1 cellular context compared by ENCODE assay signal in the genomic region with DNA sequence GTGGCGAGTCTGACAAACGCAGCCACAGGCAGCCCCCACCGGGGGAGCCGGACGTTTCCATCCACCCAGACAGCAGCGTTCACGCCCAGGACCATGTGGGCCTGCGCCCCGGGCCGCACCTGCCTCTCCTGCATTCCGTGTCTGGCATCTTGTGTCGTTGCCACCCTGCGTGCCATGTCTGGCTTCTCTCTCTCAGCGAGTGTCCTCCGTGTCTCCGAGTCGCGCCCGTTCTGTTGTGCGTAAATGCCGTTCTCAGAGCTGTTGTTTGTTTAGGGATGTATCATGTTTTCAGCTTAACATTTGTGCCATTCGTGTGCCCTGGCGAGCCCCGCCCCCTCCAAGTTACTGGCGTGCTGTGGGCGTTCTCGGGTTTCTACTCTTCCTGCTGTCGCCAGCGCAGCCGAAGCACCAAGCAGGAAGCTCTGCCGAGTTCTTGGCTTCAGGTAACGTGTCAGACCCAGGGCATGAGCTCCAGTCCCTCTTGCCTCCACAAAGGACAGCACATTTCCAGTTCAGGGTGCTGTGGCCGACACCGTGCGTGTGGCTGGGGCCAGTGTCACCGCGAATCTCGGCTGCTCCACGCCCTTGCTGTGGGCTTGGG.
TF ChIP-seq lines count a peak whose summit lies in the region.

No MANE protein-coding gene starts in this region.

TF ChIP-seq in GM23338, 12 proteins besides CTCF, POLR2A, EP300 and RAD21 (continued from another document):
- TF ChIP-seq, protein P1, sequence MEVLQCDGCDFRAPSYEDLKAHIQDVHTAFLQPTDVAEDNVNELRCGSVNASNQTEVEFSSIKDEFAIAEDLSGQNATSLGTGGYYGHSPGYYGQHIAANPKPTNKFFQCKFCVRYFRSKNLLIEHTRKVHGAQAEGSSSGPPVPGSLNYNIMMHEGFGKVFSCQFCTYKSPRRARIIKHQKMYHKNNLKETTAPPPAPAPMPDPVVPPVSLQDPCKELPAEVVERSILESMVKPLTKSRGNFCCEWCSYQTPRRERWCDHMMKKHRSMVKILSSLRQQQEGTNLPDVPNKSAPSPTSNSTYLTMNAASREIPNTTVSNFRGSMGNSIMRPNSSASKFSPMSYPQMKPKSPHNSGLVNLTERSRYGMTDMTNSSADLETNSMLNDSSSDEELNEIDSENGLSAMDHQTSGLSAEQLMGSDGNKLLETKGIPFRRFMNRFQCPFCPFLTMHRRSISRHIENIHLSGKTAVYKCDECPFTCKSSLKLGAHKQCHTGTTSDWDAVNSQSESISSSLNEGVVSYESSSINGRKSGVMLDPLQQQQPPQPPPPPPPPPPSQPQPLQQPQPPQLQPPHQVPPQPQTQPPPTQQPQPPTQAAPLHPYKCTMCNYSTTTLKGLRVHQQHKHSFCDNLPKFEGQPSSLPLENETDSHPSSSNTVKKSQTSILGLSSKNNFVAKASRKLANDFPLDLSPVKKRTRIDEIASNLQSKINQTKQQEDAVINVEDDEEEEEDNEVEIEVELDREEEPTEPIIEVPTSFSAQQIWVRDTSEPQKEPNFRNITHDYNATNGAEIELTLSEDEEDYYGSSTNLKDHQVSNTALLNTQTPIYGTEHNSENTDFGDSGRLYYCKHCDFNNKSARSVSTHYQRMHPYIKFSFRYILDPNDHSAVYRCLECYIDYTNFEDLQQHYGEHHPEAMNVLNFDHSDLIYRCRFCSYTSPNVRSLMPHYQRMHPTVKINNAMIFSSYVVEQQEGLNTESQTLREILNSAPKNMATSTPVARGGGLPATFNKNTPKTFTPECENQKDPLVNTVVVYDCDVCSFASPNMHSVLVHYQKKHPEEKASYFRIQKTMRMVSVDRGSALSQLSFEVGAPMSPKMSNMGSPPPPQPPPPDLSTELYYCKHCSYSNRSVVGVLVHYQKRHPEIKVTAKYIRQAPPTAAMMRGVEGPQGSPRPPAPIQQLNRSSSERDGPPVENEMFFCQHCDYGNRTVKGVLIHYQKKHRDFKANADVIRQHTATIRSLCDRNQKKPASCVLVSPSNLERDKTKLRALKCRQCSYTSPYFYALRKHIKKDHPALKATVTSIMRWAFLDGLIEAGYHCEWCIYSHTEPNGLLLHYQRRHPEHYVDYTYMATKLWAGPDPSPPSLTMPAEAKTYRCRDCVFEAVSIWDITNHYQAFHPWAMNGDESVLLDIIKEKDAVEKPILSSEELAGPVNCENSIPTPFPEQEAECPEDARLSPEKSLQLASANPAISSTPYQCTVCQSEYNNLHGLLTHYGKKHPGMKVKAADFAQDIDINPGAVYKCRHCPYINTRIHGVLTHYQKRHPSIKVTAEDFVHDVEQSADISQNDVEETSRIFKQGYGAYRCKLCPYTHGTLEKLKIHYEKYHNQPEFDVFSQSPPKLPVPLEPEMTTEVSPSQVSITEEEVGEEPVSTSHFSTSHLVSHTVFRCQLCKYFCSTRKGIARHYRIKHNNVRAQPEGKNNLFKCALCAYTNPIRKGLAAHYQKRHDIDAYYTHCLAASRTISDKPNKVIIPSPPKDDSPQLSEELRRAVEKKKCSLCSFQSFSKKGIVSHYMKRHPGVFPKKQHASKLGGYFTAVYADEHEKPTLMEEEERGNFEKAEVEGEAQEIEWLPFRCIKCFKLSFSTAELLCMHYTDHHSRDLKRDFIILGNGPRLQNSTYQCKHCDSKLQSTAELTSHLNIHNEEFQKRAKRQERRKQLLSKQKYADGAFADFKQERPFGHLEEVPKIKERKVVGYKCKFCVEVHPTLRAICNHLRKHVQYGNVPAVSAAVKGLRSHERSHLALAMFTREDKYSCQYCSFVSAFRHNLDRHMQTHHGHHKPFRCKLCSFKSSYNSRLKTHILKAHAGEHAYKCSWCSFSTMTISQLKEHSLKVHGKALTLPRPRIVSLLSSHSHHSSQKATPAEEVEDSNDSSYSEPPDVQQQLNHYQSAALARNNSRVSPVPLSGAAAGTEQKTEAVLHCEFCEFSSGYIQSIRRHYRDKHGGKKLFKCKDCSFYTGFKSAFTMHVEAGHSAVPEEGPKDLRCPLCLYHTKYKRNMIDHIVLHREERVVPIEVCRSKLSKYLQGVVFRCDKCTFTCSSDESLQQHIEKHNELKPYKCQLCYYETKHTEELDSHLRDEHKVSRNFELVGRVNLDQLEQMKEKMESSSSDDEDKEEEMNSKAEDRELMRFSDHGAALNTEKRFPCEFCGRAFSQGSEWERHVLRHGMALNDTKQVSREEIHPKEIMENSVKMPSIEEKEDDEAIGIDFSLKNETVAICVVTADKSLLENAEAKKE (CRISPR knock-in tag; IDR thresholded peaks at IDR 0.05), result no peak
- TF ChIP-seq EZH2phosphoT487 (IDR thresholded peaks at IDR 0.05; ENCODE audit: unreplicated experiment), result no peak
- no peak for TF ChIP-seq NANOG (IDR thresholded peaks at IDR 0.05; ENCODE audit: borderline replicate concordance)
- TF ChIP-seq POLR2AphosphoS5 (IDR thresholded peaks at IDR 0.05; ENCODE audit: low read depth), result no peak
- no peak for TF ChIP-seq ETS1 (IDR thresholded peaks at IDR 0.05)
- TF ChIP-seq STAT1 (IDR thresholded peaks at IDR 0.05; ENCODE audit: unreplicated experiment), result no peak
- TF ChIP-seq, protein P2, sequence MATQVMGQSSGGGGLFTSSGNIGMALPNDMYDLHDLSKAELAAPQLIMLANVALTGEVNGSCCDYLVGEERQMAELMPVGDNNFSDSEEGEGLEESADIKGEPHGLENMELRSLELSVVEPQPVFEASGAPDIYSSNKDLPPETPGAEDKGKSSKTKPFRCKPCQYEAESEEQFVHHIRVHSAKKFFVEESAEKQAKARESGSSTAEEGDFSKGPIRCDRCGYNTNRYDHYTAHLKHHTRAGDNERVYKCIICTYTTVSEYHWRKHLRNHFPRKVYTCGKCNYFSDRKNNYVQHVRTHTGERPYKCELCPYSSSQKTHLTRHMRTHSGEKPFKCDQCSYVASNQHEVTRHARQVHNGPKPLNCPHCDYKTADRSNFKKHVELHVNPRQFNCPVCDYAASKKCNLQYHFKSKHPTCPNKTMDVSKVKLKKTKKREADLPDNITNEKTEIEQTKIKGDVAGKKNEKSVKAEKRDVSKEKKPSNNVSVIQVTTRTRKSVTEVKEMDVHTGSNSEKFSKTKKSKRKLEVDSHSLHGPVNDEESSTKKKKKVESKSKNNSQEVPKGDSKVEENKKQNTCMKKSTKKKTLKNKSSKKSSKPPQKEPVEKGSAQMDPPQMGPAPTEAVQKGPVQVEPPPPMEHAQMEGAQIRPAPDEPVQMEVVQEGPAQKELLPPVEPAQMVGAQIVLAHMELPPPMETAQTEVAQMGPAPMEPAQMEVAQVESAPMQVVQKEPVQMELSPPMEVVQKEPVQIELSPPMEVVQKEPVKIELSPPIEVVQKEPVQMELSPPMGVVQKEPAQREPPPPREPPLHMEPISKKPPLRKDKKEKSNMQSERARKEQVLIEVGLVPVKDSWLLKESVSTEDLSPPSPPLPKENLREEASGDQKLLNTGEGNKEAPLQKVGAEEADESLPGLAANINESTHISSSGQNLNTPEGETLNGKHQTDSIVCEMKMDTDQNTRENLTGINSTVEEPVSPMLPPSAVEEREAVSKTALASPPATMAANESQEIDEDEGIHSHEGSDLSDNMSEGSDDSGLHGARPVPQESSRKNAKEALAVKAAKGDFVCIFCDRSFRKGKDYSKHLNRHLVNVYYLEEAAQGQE (IDR thresholded peaks at IDR 0.05; ENCODE audit: unreplicated experiment), result no peak
- no peak for TF ChIP-seq ZNF114 (CRISPR knock-in tag; IDR thresholded peaks at IDR 0.05)
- TF ChIP-seq CREB1 (CRISPR knock-in tag; IDR thresholded peaks at IDR 0.05; ENCODE audit: low read depth), result no peak
